13 cellular contexts compared by ENCODE assay signal in the genomic region with DNA sequence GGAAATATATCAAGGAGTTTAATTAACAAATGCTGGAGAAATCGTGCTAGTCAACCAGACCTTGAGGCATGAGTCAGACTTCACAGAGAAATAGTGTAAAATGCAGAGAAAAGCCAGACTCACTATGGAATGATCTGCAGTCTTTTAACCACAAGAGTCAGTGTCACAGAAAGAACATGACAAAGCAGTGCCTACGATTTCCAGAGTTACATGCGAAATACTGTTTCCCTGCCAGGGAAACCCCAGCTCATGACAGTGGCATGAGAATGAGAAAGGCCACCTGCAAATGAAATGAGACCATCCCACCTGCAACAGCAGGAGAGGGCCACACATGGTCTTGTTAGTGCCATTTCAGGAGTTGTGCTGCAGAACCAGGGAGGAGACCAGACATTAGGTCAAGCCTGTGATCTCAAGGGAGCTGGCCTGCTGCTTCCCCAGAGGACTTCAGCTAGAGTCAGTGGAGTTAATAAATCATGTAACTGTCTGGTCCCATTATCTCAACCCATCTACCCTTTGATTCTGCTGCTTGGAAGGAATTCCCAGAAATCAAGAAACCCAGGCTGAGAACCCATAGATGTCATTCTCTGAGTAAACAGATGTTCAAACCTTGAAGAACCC.
"Had no signal": no experiment of that assay in that cellular context is flagged by ENCODE, and none has a peak within 500 bp of the region (broad histone marks: within the 10 kb centered on the region; RNA-seq: fewer than 3 reads in every experiment).

No MANE protein-coding gene starts in this region.

- H3K27me3 ChIP-seq: upper lobe of right lung had no signal

- H3K4me1 ChIP-seq: upper lobe of right lung had no signal

- H3K27ac ChIP-seq: epithelial cell of prostate, upper lobe of right lung had no signal

- DNase-seq: activated CD4-positive, alpha-beta T cell treated with anti-CD3 and anti-CD28 coated beads for 1 hour; activated CD8-positive, alpha-beta memory T cell treated with anti-CD3 and anti-CD28 coated beads, Interleukin-2, amount 10 ng/mL, durations not matched to agents 7 days and 5 days; activated gamma-delta T cell; cortex of kidney; effector CD8-positive, alpha-beta T cell; hippocampal formation; kidney glomerular epithelial cell; stimulated activated naive CD4-positive, alpha-beta T cell; T-helper 9 cell; upper lobe of right lung had no signal

- H3K4me1 Mint-ChIP-seq: activated CD8-positive, alpha-beta memory T cell treated with anti-CD3 and anti-CD28 coated beads, Interleukin-2, amount 10 ng/mL, durations not matched to agents 7 days and 5 days; central memory CD8-positive, alpha-beta T cell had no signal

- H3K36me3 Mint-ChIP-seq: activated CD8-positive, alpha-beta memory T cell treated with anti-CD3 and anti-CD28 coated beads, Interleukin-2, amount 10 ng/mL, durations not matched to agents 7 days and 5 days; brain had no signal

- H3K4me3 ChIP-seq: upper lobe of right lung had no signal

- H3K4me3 Mint-ChIP-seq: activated CD8-positive, alpha-beta memory T cell treated with anti-CD3 and anti-CD28 coated beads, Interleukin-2, amount 10 ng/mL, durations not matched to agents 7 days and 5 days; brain; central memory CD8-positive, alpha-beta T cell had no signal

- H3K36me3 ChIP-seq: upper lobe of right lung had no signal

- ATAC-seq: activated CD8-positive, alpha-beta memory T cell treated with anti-CD3 and anti-CD28 coated beads, Interleukin-2, amount 10 ng/mL, durations not matched to agents 7 days and 5 days; upper lobe of right lung had no signal

- H3K27me3 Mint-ChIP-seq: brain had no signal

- H3K27ac Mint-ChIP-seq: activated CD8-positive, alpha-beta memory T cell treated with anti-CD3 and anti-CD28 coated beads, Interleukin-2, amount 10 ng/mL, durations not matched to agents 7 days and 5 days; brain had no signal

- H3K9me3 ChIP-seq: upper lobe of right lung had no signal
